10 cellular contexts compared by ENCODE assay signal in genomic region chr12:48981757-48982157, GRCh38. TPM values are rescaled to one million over a fixed set of nuclear protein-coding genes. Genes with fewer than 3 reads are reported as not detected.
DNase-seq lines count a peak whose midpoint lies in the region; ATAC-seq, FAIRE-seq and TF ChIP-seq lines count a peak whose summit lies in the region.
"Had no signal": no experiment of that assay in that cellular context is flagged by ENCODE, and none has a peak within 500 bp of the region (broad histone marks: within the 10 kb centered on the region; RNA-seq: fewer than 3 reads in every experiment).

No MANE protein-coding gene starts in this region.

- H4K20me1 ChIP-seq in H1 (replicated peaks in 1 of 2; ENCODE audit: control insufficient read depth in 1 of 2, insufficient read depth in 2 of 2, low read length in 2 of 2) = peaks cover 5 to 8% of the 10 kb centered on the region in 2 experiments

- DNase-seq in SK-N-MC (ENCODE audit: low read depth, low spot score) (no peak), H1 (ENCODE audit: low read depth in 1 of 2, low spot score in 2 of 2) (no peak), osteocyte (ENCODE audit: extremely low spot score, unreplicated experiment) (no peak), HUDEP-2 (lab: John Stamatoyannopoulos, UW; ENCODE audit: unreplicated experiment in 76 of 76) (no peak)
- DNase-seq in activated CD8-positive, alpha-beta memory T cell treated with anti-CD3 and anti-CD28 coated beads, Interleukin-2, amount 50 U/mL, for 4 hours = no peak
- DNase-seq: NCI-H510A had no signal

- no peak for FAIRE-seq in H1 (lab: Jason Lieb, UNC)

- H3K4me3 Mint-ChIP-seq in osteocyte (ENCODE audit: unreplicated experiment) = peak overlapping the region; percentile 46

- H3K36me3 Mint-ChIP-seq in osteocyte (ENCODE audit: unreplicated experiment) = peaks cover 1% of the 10 kb centered on the region

- H3K9me3 ChIP-seq in ES-I3 (ENCODE audit: control insufficient read depth, insufficient read depth, low read length) (no peaks in the 10 kb centered on the region), SK-N-MC (ENCODE audit: low read depth, low read length) (no peaks in the 10 kb centered on the region), H1 (ENCODE audit: insufficient read depth in 2 of 2, low read depth in 1 of 2, low read length in 1 of 2) (no peaks in the 10 kb centered on the region)
- H3K9me3 ChIP-seq: SJCRH30 had no signal

- H3K4me3 ChIP-seq in SK-N-MC (peak overlapping the region; percentile 72), H1 (ENCODE audit: extremely low read depth in 1 of 4, insufficient read depth in 2 of 4, low read depth in 3 of 4, low read length in 4 of 4) (peak overlapping the region in 3 of 4 experiments; percentile 35 to 57 (median 45); a peak in 4 of 8 replicates)
- H3K4me3 ChIP-seq: SJCRH30 had no signal

- CTCF ChIA-PET in H1 (lab: Charles Lee; ENCODE audit: partially characterized antibody) = interaction anchor here (0.7 to 40.8 kb wide), 11 partner anchors 9 to 158 kb away, joined by 3 to 1336 read pairs (median 4); partner anchors contain the start of genes ARF3, DDN, WNT1 and WNT10B

- no peak overlapping the region for H3K4ac ChIP-seq in H1 (replicated peaks; ENCODE audit: insufficient read length, low read depth, low read length)

- TF ChIP-seq CTCF in H1 (IDR thresholded peaks at IDR 0.05; ENCODE audit: control extremely low read depth in 1 of 3, insufficient read depth in 1 of 3, low read depth in 1 of 3, low read length in 3 of 3) (no peak), osteocyte (IDR thresholded peaks at IDR 0.05) (no peak)

- H2BK12ac ChIP-seq in H1 (ENCODE audit: low read depth, low read length) = peak overlapping the region; percentile 98; the same call in 1 of the 2 replicates

- H4K8ac ChIP-seq in H1 (ENCODE audit: extremely low read depth, insufficient read depth, low read length) = no peak overlapping the region

- H3K4me1 Mint-ChIP-seq in osteocyte (ENCODE audit: unreplicated experiment) = peaks cover 53% of the 10 kb centered on the region

- no peak overlapping the region for H4K5ac ChIP-seq in H1 (ENCODE audit: insufficient read length, low read depth, low read length)

- H3K56ac ChIP-seq in H1 (replicated peaks; ENCODE audit: insufficient read length, low read depth, low read length) = no peak overlapping the region

- H4K91ac ChIP-seq in H1 (replicated peaks; ENCODE audit: insufficient read length, low read length) = no peak overlapping the region

- TF ChIP-seq POLR2A in H1 (IDR thresholded peaks at IDR 0.05; ENCODE audit: control extremely low read depth in 1 of 2, low read depth in 2 of 2, low read length in 2 of 2) = no peak

- no peaks in the 10 kb centered on the region for H3K9me3 Mint-ChIP-seq in osteocyte (ENCODE audit: unreplicated experiment)

- TF ChIP-seq EP300 in H1 (IDR thresholded peaks at IDR 0.05; ENCODE audit: borderline replicate concordance in 1 of 2, low read depth in 2 of 2, low read length in 2 of 2) = no peak

- H3K14ac ChIP-seq in H1 (ENCODE audit: insufficient read length) = no peak overlapping the region

- H2AK5ac ChIP-seq in H1 (ENCODE audit: low read depth, low read length) = no peak overlapping the region

- H3K79me1 ChIP-seq in H1 (ENCODE audit: low read depth, low read length) = no peaks in the 10 kb centered on the region

- H3K9ac ChIP-seq in ES-I3 (ENCODE audit: low read depth, low read length) (peak overlapping the region; percentile 44; the same call in 1 of the 2 replicates), SK-N-MC (ENCODE audit: insufficient read length) (no peak overlapping the region), H1 (replicated peaks in 1 of 4; ENCODE audit: extremely low read depth in 1 of 4, low read depth in 3 of 4, low read length in 3 of 4) (no peak overlapping the region)

- POLR2A ChIA-PET in H1 (lab: Charles Lee; ENCODE audit: partially characterized antibody) = interaction anchor here (0.9 to 4.0 kb wide), 7 partner anchors 12 to 149 kb away, joined by 3 to 21 read pairs (median 8); partner anchors contain the start of genes RND1 and TUBA1B

- H3K36me3 ChIP-seq in ES-I3 (ENCODE audit: insufficient read depth, low read length) = no peaks in the 10 kb centered on the region
- H3K36me3 ChIP-seq in SK-N-MC (ENCODE audit: insufficient read depth, low read length) = no peaks in the 10 kb centered on the region
- peaks cover 0 to 6% (median 0%) of the 10 kb centered on the region in 4 experiments; a peak in 1 of 8 replicates for H3K36me3 ChIP-seq in H1 (ENCODE audit: control insufficient read depth in 2 of 4, insufficient read depth in 4 of 4, low read length in 3 of 4)
- H3K36me3 ChIP-seq: SJCRH30 had no signal

- H3K23ac ChIP-seq in H1 (ENCODE audit: insufficient read length) = no peak overlapping the region

- H3K4me1 ChIP-seq in ES-I3 (ENCODE audit: insufficient read depth, low read length) (no peaks in the 10 kb centered on the region), H1 (replicated peaks in 1 of 4; ENCODE audit: control insufficient read depth in 3 of 4, insufficient read depth in 4 of 4, low read length in 3 of 4) (peaks cover 0 to 35% (median 31%) of the 10 kb centered on the region in 4 experiments; a peak in 6 of 7 replicates)

- no peak overlapping the region for H3K27ac Mint-ChIP-seq in osteocyte (ENCODE audit: unreplicated experiment)

- H3K23me2 ChIP-seq in H1 (ENCODE audit: low read depth, low read length) = peaks cover 15% of the 10 kb centered on the region

- H3K27ac ChIP-seq in SK-N-MC = no peak overlapping the region
- H3K27ac ChIP-seq in H1 (ENCODE audit: low read depth, low read length) = no peak overlapping the region

- peaks cover 79 to 97% (median 93%) of the 10 kb centered on the region in 4 experiments for H3K27me3 ChIP-seq in H1 (replicated peaks in 1 of 4; ENCODE audit: control insufficient read depth in 3 of 4, extremely low read depth in 1 of 4, insufficient read depth in 3 of 4, low read length in 3 of 4)
- H3K27me3 ChIP-seq: SJCRH30 had no signal

- 14% methylated on average over 9 of the region's 13 CpGs; no CpG with 5 or more reads in 1 of the 2 experiments for WGBS in H1 (ENCODE audit: extremely low coverage in 1 of 2, insufficient coverage in 1 of 2, insufficient read length in 1 of 2, insufficient replicate concordance in 2 of 2, low coverage in 1 of 2, low lambda C conversion rate in 2 of 2, missing lambda C conversion rate in 1 of 2), 2 experiments

- peak overlapping the region; percentile 65 for H3K4me2 ChIP-seq in H1 (ENCODE audit: insufficient read depth in 1 of 2, low read depth in 2 of 2, low read length in 2 of 2)

- no peak overlapping the region for H2BK5ac ChIP-seq in H1 (ENCODE audit: low read depth, low read length)

- peaks cover 90% of the 10 kb centered on the region for H3K27me3 Mint-ChIP-seq in osteocyte (ENCODE audit: unreplicated experiment)

- H3K18ac ChIP-seq in H1 (ENCODE audit: extremely low read depth, low read length) = no peak overlapping the region; the same call in 1 of the 2 replicates

- no peak for ATAC-seq in GM21360 (IDR thresholded peaks at IDR 0.05; ENCODE audit: unreplicated experiment)

- no peak overlapping the region for H2AFZ ChIP-seq in H1 (ENCODE audit: low read length)

- no peak overlapping the region for H2BK20ac ChIP-seq in H1 (ENCODE audit: low read length)

- no peak for TF ChIP-seq RAD21 in H1 (IDR thresholded peaks at IDR 0.05 in 1 of 2, conservative IDR thresholded peaks at IDR 0.05 in 1 of 2; ENCODE audit: low read depth in 2 of 2, low read length in 2 of 2)

- H2BK15ac ChIP-seq in H1 (ENCODE audit: low read length) = 0 out of 2 replicates have a peak overlapping the region, but pooled peaks have one; percentile 98

- H2BK120ac ChIP-seq in H1 (replicated peaks; ENCODE audit: low read depth, low read length) = no peak overlapping the region

- no peaks in the 10 kb centered on the region for H3K79me2 ChIP-seq in H1 (ENCODE audit: control insufficient read depth in 1 of 2, insufficient read depth in 2 of 2, low read length in 2 of 2)

RNA-seq across cellular contexts. Expression of gene WNT1, which starts 3.6 kb away (rescaled TPM):
- not detected in 2 replicates for total RNA-seq in H1 (2021; fragmentation: NEBNext Ultra II Directional; extraction: Animal tissue kit (Norgen Biotek cat#: 25700))
- not detected in 2 replicates for polyA plus RNA-seq in H1 (2011; rRNA removed)
- not detected for polyA plus RNA-seq in H1 (2011; cell fraction: cytosol; rRNA removed)
- polyA plus RNA-seq in H1 (2011; cell fraction: nucleus; rRNA removed) = not detected
- not detected in 4 replicates for polyA plus RNA-seq in H1 (2012, experiment 1 of 2)
- polyA plus RNA-seq in H1 (2012, experiment 2 of 2) = not detected
- not detected for polyA plus RNA-seq in H1 (2013, experiment 1 of 2)
- not detected for polyA plus RNA-seq in H1 (2013, experiment 2 of 2)
- not detected in 2 replicates for polyA minus RNA-seq in H1 (2011; rRNA and poly(A)+ RNA removed)
- polyA minus RNA-seq in H1 (2011; cell fraction: cytosol; rRNA and poly(A)+ RNA removed) = not detected
- not detected for polyA minus RNA-seq in H1 (2011; cell fraction: nucleus; rRNA and poly(A)+ RNA removed)
- not detected in 2 replicates for total RNA-seq in osteocyte
- total RNA-seq: epithelial cell of proximal tubule, SJCRH30 had no signal

RNA-seq across cellular contexts. Expression of gene WNT10B, which starts 10.2 kb away (rescaled TPM):
- 0.25 and 0.26 TPM in 2 replicates for total RNA-seq in H1 (2021; fragmentation: NEBNext Ultra II Directional; extraction: Animal tissue kit (Norgen Biotek cat#: 25700))
- polyA plus RNA-seq in H1 (2011; rRNA removed) = 1.8 and 1.9 TPM in 2 replicates
- 1.5 TPM for polyA plus RNA-seq in H1 (2011; cell fraction: cytosol; rRNA removed)
- 1.5 TPM for polyA plus RNA-seq in H1 (2011; cell fraction: nucleus; rRNA removed)
- 0.76 to 1.6 TPM (median 1.5 TPM) in 4 replicates for polyA plus RNA-seq in H1 (2012, experiment 1 of 2)
- 1.1 TPM for polyA plus RNA-seq in H1 (2012, experiment 2 of 2)
- 0.04 TPM for polyA plus RNA-seq in H1 (2013, experiment 1 of 2)
- polyA plus RNA-seq in H1 (2013, experiment 2 of 2) = 0.06 TPM
- 0.16 and 0.54 TPM in 2 replicates for polyA minus RNA-seq in H1 (2011; rRNA and poly(A)+ RNA removed)
- polyA minus RNA-seq in H1 (2011; cell fraction: cytosol; rRNA and poly(A)+ RNA removed) = 1.6 TPM
- 0.30 TPM for polyA minus RNA-seq in H1 (2011; cell fraction: nucleus; rRNA and poly(A)+ RNA removed)
- not detected in 2 replicates for total RNA-seq in osteocyte
- total RNA-seq: epithelial cell of proximal tubule had no signal

RNA-seq across cellular contexts. Expression of gene DDN, which starts 17.4 kb away (rescaled TPM):
- 0.21 and 0.30 TPM in 2 replicates for total RNA-seq in H1 (2021; fragmentation: NEBNext Ultra II Directional; extraction: Animal tissue kit (Norgen Biotek cat#: 25700))
- 0.14 and 0.20 TPM in 2 replicates for polyA plus RNA-seq in H1 (2011; rRNA removed)
- polyA plus RNA-seq in H1 (2011; cell fraction: cytosol; rRNA removed) = 0.23 TPM
- 0.26 TPM for polyA plus RNA-seq in H1 (2011; cell fraction: nucleus; rRNA removed)
- polyA plus RNA-seq in H1 (2012, experiment 1 of 2) = 0.19 to 0.25 TPM (median 0.23 TPM) in 3 of 4 replicates, not detected in the other
- polyA plus RNA-seq in H1 (2012, experiment 2 of 2) = 0.29 TPM
- polyA plus RNA-seq in H1 (2013, experiment 1 of 2) = 0.08 TPM
- 0.11 TPM for polyA plus RNA-seq in H1 (2013, experiment 2 of 2)
- polyA minus RNA-seq in H1 (2011; rRNA and poly(A)+ RNA removed) = 0.05 and 0.09 TPM in 2 replicates
- polyA minus RNA-seq in H1 (2011; cell fraction: cytosol; rRNA and poly(A)+ RNA removed) = not detected
- 0.20 TPM for polyA minus RNA-seq in H1 (2011; cell fraction: nucleus; rRNA and poly(A)+ RNA removed)
- 0.08 and 0.26 TPM in 2 replicates for total RNA-seq in osteocyte

RNA-seq across cellular contexts. Expression of gene ARF3, which starts 24.5 kb away (rescaled TPM):
- total RNA-seq in H1 (2021; fragmentation: NEBNext Ultra II Directional; extraction: Animal tissue kit (Norgen Biotek cat#: 25700)) = 250 and 251 TPM in 2 replicates
- 231 and 262 TPM in 2 replicates for polyA plus RNA-seq in H1 (2011; rRNA removed)
- polyA plus RNA-seq in H1 (2011; cell fraction: cytosol; rRNA removed) = 269 TPM
- polyA plus RNA-seq in H1 (2011; cell fraction: nucleus; rRNA removed) = 156 TPM
- polyA plus RNA-seq in H1 (2012, experiment 1 of 2) = 234 to 285 TPM (median 262 TPM) in 4 replicates
- 231 TPM for polyA plus RNA-seq in H1 (2012, experiment 2 of 2)
- polyA plus RNA-seq in H1 (2013, experiment 1 of 2) = 84.2 TPM
- 90.0 TPM for polyA plus RNA-seq in H1 (2013, experiment 2 of 2)
- 191 and 260 TPM in 2 replicates for polyA minus RNA-seq in H1 (2011; rRNA and poly(A)+ RNA removed)
- 89.5 TPM for polyA minus RNA-seq in H1 (2011; cell fraction: cytosol; rRNA and poly(A)+ RNA removed)
- 68.0 TPM for polyA minus RNA-seq in H1 (2011; cell fraction: nucleus; rRNA and poly(A)+ RNA removed)
- total RNA-seq in osteocyte = 138 and 144 TPM in 2 replicates

RNA-seq across cellular contexts. Expression of gene PRKAG1, which starts 36.8 kb away (rescaled TPM):
- total RNA-seq in H1 (2021; fragmentation: NEBNext Ultra II Directional; extraction: Animal tissue kit (Norgen Biotek cat#: 25700)) = 36.3 and 38.6 TPM in 2 replicates
- 32.3 and 57.5 TPM in 2 replicates for polyA plus RNA-seq in H1 (2011; rRNA removed)
- 43.9 TPM for polyA plus RNA-seq in H1 (2011; cell fraction: cytosol; rRNA removed)
- polyA plus RNA-seq in H1 (2011; cell fraction: nucleus; rRNA removed) = 20.4 TPM
- polyA plus RNA-seq in H1 (2012, experiment 1 of 2) = 41.3 to 53.9 TPM (median 44.4 TPM) in 4 replicates
- 35.5 TPM for polyA plus RNA-seq in H1 (2012, experiment 2 of 2)
- 37.2 TPM for polyA plus RNA-seq in H1 (2013, experiment 1 of 2)
- 38.9 TPM for polyA plus RNA-seq in H1 (2013, experiment 2 of 2)
- 27.7 and 50.1 TPM in 2 replicates for polyA minus RNA-seq in H1 (2011; rRNA and poly(A)+ RNA removed)
- polyA minus RNA-seq in H1 (2011; cell fraction: cytosol; rRNA and poly(A)+ RNA removed) = 17.1 TPM
- 14.7 TPM for polyA minus RNA-seq in H1 (2011; cell fraction: nucleus; rRNA and poly(A)+ RNA removed)
- 75.6 and 80.6 TPM in 2 replicates for total RNA-seq in osteocyte
